In genomic region chr1:150560011-150560438, GRCh38 we compare ENCODE assay signal across 8 cellular contexts. TPM values are rescaled to one million over a fixed set of nuclear protein-coding genes. Genes with fewer than 3 reads are reported as not detected.
DNase-seq lines count a peak whose midpoint lies in the region; ATAC-seq and TF ChIP-seq lines count a peak whose summit lies in the region.

No MANE protein-coding gene starts in this region.

- H3K27me3 ChIP-seq in psoas muscle (ENCODE audit: insufficient read depth in 3 of 3, low read length in 2 of 3): no peaks in the 10 kb centered on the region

- H3K4me3 ChIP-seq in psoas muscle: peak overlapping the region; percentile 71

- no peaks in the 10 kb centered on the region for H3K9me3 ChIP-seq in psoas muscle

- DNase-seq in DMS153 treated with DMSO at 0.1 percent for 48 hours (lab: John Stamatoyannopoulos, UW; ENCODE audit: unreplicated experiment) (peak; percentile 78), M059J (ENCODE audit: low read depth) (peak; percentile 56), left cardiac atrium (peak; percentile 81), psoas muscle (peak; percentile 76 to 89)
- DNase-seq in activated naive CD8-positive, alpha-beta T cell treated with anti-CD3 and anti-CD28 coated beads, Interleukin-2, amount 50 U/mL, for 16 hours (ENCODE audit: low read depth, low spot score): peak; percentile 55

- peaks cover 47% of the 10 kb centered on the region for H3K4me1 ChIP-seq in psoas muscle

- ATAC-seq in SK-N-SH treated with all-trans-retinoic acid at 6 μM for 48 hours (peak; percentile 10), left cardiac atrium (peak; percentile 9 to 19), psoas muscle (peak; percentile 34 to 57 (median 44)), GM18867 (IDR thresholded peaks at IDR 0.05; ENCODE audit: unreplicated experiment) (no peak), HG02981 (IDR thresholded peaks at IDR 0.05; ENCODE audit: unreplicated experiment) (no peak)

- intact Hi-C loops in left cardiac atrium (cut with DNase I) (loop anchor here (2.0 to 10.0 kb wide), 2 partner anchors 63 to 255 kb away; no protein-coding TSS in a partner anchor), psoas muscle (cut with DNase I) (loop anchor here (2.0 to 10.0 kb wide), 4 partner anchors 19 to 135 kb away; partner anchors contain the start of genes ENSA (in 1 of the 2), GOLPH3L (in 1 of the 2) and MCL1 (in 1 of the 2))

- H3K27ac ChIP-seq in psoas muscle: peak overlapping the region; percentile 100

- TF ChIP-seq CTCF in psoas muscle (IDR thresholded peaks at IDR 0.05): peak; percentile 94

- H3K36me3 ChIP-seq in psoas muscle (ENCODE audit: insufficient read depth in 1 of 2, low read depth in 1 of 2): peaks cover 0 to 27% of the 10 kb centered on the region in 2 donors

- WGBS in psoas muscle, 3 donors: 7 to 13% (median 9%) methylated on average over 9 of the region's 9 CpGs

TF ChIP-seq in SK-N-SH treated with all-trans-retinoic acid at 6 μM for 48 hours, 23 proteins besides CTCF, POLR2A, EP300 and RAD21:
- no peak for TF ChIP-seq ZFP30 (CRISPR knock-in tag; IDR thresholded peaks at IDR 0.05)
- TF ChIP-seq PPARA (CRISPR knock-in tag; IDR thresholded peaks at IDR 0.05; ENCODE audit: borderline replicate concordance): no peak
- TF ChIP-seq CSRNP3 (CRISPR knock-in tag; IDR thresholded peaks at IDR 0.05): no peak
- no peak for TF ChIP-seq ZNF8 (CRISPR knock-in tag; IDR thresholded peaks at IDR 0.05)
- TF ChIP-seq TSHZ2 (CRISPR knock-in tag; IDR thresholded peaks at IDR 0.05): no peak
- TF ChIP-seq ISL1 (CRISPR knock-in tag; IDR thresholded peaks at IDR 0.05): no peak
- TF ChIP-seq ZNF70 (CRISPR knock-in tag; IDR thresholded peaks at IDR 0.05): no peak
- no peak for TF ChIP-seq PATZ1 (CRISPR knock-in tag; IDR thresholded peaks at IDR 0.05; ENCODE audit: borderline replicate concordance)
- no peak for TF ChIP-seq POU6F1 (CRISPR knock-in tag; IDR thresholded peaks at IDR 0.05; ENCODE audit: borderline replicate concordance, low read depth)
- TF ChIP-seq TOX (CRISPR knock-in tag; IDR thresholded peaks at IDR 0.05; ENCODE audit: borderline replicate concordance): no peak
- TF ChIP-seq ESRRG (CRISPR knock-in tag; IDR thresholded peaks at IDR 0.05): no peak

RNA-seq across cellular contexts. Expression of gene ADAMTSL4, which starts 10.8 kb away (rescaled TPM):
- total RNA-seq in M059J (2014; rRNA removed; shearing (Covaris generic)): 1.2 and 2.0 TPM in 2 replicates
- total RNA-seq in left cardiac atrium (10 to 100 TPM; 31.5 to 62.5 TPM), psoas muscle (100 to 1,000 TPM in 1 of 4 donors, 10 to 100 TPM in 3; 17.1 to 109 (median 31.6) TPM)
- 10 to 100 TPM in 2 of 3 donors, 1 to 10 TPM in 1; 7.4 to 32.6 (median 20.4) TPM for polyA plus RNA-seq in psoas muscle

RNA-seq across cellular contexts. Expression of gene MCL1, which starts 19.4 kb away (rescaled TPM):
- total RNA-seq in M059J (2014; rRNA removed; shearing (Covaris generic)): 130 and 216 TPM in 2 replicates
- total RNA-seq in left cardiac atrium (100 to 1,000 TPM; 103 to 146 TPM), psoas muscle (100 to 1,000 TPM; 101 to 192 (median 129) TPM)
- 100 to 1,000 TPM in 2 of 3 donors, 10 to 100 TPM in 1; 97.2 to 179 (median 108) TPM for polyA plus RNA-seq in psoas muscle

RNA-seq across cellular contexts. Expression of gene FALEC, which starts 44.5 kb away (rescaled TPM):
- total RNA-seq in M059J (2014; rRNA removed; shearing (Covaris generic)): not detected in 2 replicates
- total RNA-seq in left cardiac atrium (not detected), psoas muscle (not detected)
- polyA plus RNA-seq in psoas muscle: 1 to 10 TPM in 1 of 3 donors, under 1 TPM in 2; 0.38 to 1.2 (median 0.39) TPM

RNA-seq across cellular contexts. Expression of gene ECM1, which starts 52.1 kb away (rescaled TPM):
- total RNA-seq in M059J (2014; rRNA removed; shearing (Covaris generic)): 50.2 and 55.8 TPM in 2 replicates
- total RNA-seq in left cardiac atrium (10 to 100 TPM; 40.6 to 42.2 TPM), psoas muscle (1 to 10 TPM; 2.9 to 4.6 (median 4.1) TPM)
- polyA plus RNA-seq in psoas muscle: 1 to 10 TPM; 1.8 to 8.5 (median 2.7) TPM

Comparison
In these comparisons a context has a peak if more than half of its experiments do, and no peak if none do; other contexts are left out.
1. ATAC-seq: peak in SK-N-SH treated with all-trans-retinoic acid at 6 μM for 48 hours (single experiment), left cardiac atrium (2 of 2) and psoas muscle (4 of 4); none in GM18867 (single experiment) and HG02981 (single experiment).
2. Peak in every context shown above with its lines, with median percentiles within 50 percentile points of each other: DNase-seq.